9 cellular contexts compared by ENCODE assay signal in genomic region chr3:154428369-154429206, GRCh38. TPM values are rescaled to one million over a fixed set of nuclear protein-coding genes. Genes with fewer than 3 reads are reported as not detected.
DNase-seq lines count a peak whose midpoint lies in the region; ATAC-seq and TF ChIP-seq lines count a peak whose summit lies in the region.
"Had no signal": no experiment of that assay in that cellular context is flagged by ENCODE, and none has a peak within 500 bp of the region (broad histone marks: within the 10 kb centered on the region; RNA-seq: fewer than 3 reads in every experiment).

No MANE protein-coding gene starts in this region.

- no peaks in the 10 kb centered on the region for H3K9me3 ChIP-seq in esophagus (ENCODE audit: control insufficient read depth in 2 of 2, insufficient read depth in 1 of 2, low read depth in 1 of 2, low read length in 1 of 2)
- H3K9me3 ChIP-seq in neuron (ENCODE audit: low read length), result no peaks in the 10 kb centered on the region
- no peaks in the 10 kb centered on the region for H3K9me3 ChIP-seq in Peyer's patch
- H3K9me3 ChIP-seq in tibial artery, result no peaks in the 10 kb centered on the region
- H3K9me3 ChIP-seq: heart right ventricle had no signal

- TF ChIP-seq CTCF in Peyer's patch (IDR thresholded peaks at IDR 0.05) (no peak), tibial artery (IDR thresholded peaks at IDR 0.05) (no peak)

- peaks cover 3 to 13% of the 10 kb centered on the region in 2 donors for H3K27me3 ChIP-seq in esophagus (ENCODE audit: control insufficient read depth in 1 of 2, insufficient read depth in 2 of 2, low read length in 2 of 2)
- H3K27me3 ChIP-seq in neuron (ENCODE audit: insufficient read depth, low read length), result peaks cover 50% of the 10 kb centered on the region
- H3K27me3 ChIP-seq in Peyer's patch, result peaks cover 0 to 6% of the 10 kb centered on the region in 2 donors
- H3K27me3 ChIP-seq in tibial artery, result peaks cover 0 to 19% of the 10 kb centered on the region in 2 donors

- no peak for ATAC-seq in GM18907 (IDR thresholded peaks at IDR 0.05; ENCODE audit: unreplicated experiment)
- no peak for ATAC-seq in GM21619 (IDR thresholded peaks at IDR 0.05; ENCODE audit: unreplicated experiment)
- ATAC-seq: heart right ventricle had no signal

- DNase-seq in Ammon's horn (ENCODE audit: low spot score), result peak; percentile 12
- DNase-seq in NCI-H2227 treated with DMSO at 0.1 percent for 48 hours (lab: John Stamatoyannopoulos, UW), result peak; percentile 1
- no peak for DNase-seq in Peyer's patch
- no peak for DNase-seq in tibial artery

- peak overlapping the region; percentile 26 for H2AFZ ChIP-seq in neuron (ENCODE audit: low read depth, low read length)

- peaks cover 2 to 8% of the 10 kb centered on the region in 2 donors for H3K4me1 ChIP-seq in esophagus (ENCODE audit: control insufficient read depth in 2 of 2, insufficient read depth in 2 of 2, low read length in 1 of 2)
- H3K4me1 ChIP-seq in neuron (ENCODE audit: insufficient read depth, low read length), result peaks cover 6% of the 10 kb centered on the region
- no peaks in the 10 kb centered on the region for H3K4me1 ChIP-seq in Peyer's patch
- peaks cover 0 to 12% (median 4%) of the 10 kb centered on the region in 4 donors for H3K4me1 ChIP-seq in tibial artery

- H3K36me3 ChIP-seq in esophagus (ENCODE audit: control insufficient read depth in 2 of 2, insufficient read depth in 2 of 2, low read length in 1 of 2), result no peaks in the 10 kb centered on the region
- no peaks in the 10 kb centered on the region for H3K36me3 ChIP-seq in neuron (ENCODE audit: insufficient read depth, low read length)
- no peaks in the 10 kb centered on the region for H3K36me3 ChIP-seq in Peyer's patch
- H3K36me3 ChIP-seq in tibial artery, result no peaks in the 10 kb centered on the region
- H3K36me3 ChIP-seq: heart right ventricle had no signal

- no peak overlapping the region for H3K27ac ChIP-seq in esophagus (ENCODE audit: low read depth in 2 of 2, low read length in 1 of 2)
- H3K27ac ChIP-seq in Peyer's patch, result no peak overlapping the region
- no peak overlapping the region for H3K27ac ChIP-seq in tibial artery
- H3K27ac ChIP-seq: heart right ventricle had no signal

- no peak for TF ChIP-seq POLR2A in Peyer's patch (IDR thresholded peaks at IDR 0.05)

- 3 to 6% methylated on average over 58 of the region's 58 CpGs for WGBS in esophagus, 2 donors

- peak overlapping the region; percentile 7 to 22 for H3K4me3 ChIP-seq in esophagus (ENCODE audit: low read depth in 1 of 2, low read length in 2 of 2)
- peak overlapping the region; percentile 11 for H3K4me3 ChIP-seq in neuron (ENCODE audit: low read length)
- H3K4me3 ChIP-seq in Peyer's patch, result no peak overlapping the region
- no peak overlapping the region for H3K4me3 ChIP-seq in tibial artery

- intact Hi-C loops in tibial artery (cut with DNase I; ENCODE audit: low total_unique reads), result no loop called here

RNA-seq across cellular contexts. Expression of gene GPR149, which starts 1.4 kb away (rescaled TPM):
- not detected for polyA plus RNA-seq in esophagus
- not detected for total RNA-seq in Peyer's patch
- total RNA-seq: heart right ventricle had no signal
- polyA plus RNA-seq: heart right ventricle had no signal

Comparison
In these comparisons a context has a peak if more than half of its experiments do, and no peak if none do; other contexts are left out.
1. DNase-seq: peak in Ammon's horn (single experiment) and NCI-H2227 treated with DMSO at 0.1 percent for 48 hours (single experiment); none in Peyer's patch (0 of 3) and tibial artery (0 of 2).
2. H3K4me3 ChIP-seq: peak in esophagus (2 of 2) and neuron (single experiment); none in Peyer's patch (0 of 4) and tibial artery (0 of 2).